40 cellular contexts compared by ENCODE assay signal in the genomic region with DNA sequence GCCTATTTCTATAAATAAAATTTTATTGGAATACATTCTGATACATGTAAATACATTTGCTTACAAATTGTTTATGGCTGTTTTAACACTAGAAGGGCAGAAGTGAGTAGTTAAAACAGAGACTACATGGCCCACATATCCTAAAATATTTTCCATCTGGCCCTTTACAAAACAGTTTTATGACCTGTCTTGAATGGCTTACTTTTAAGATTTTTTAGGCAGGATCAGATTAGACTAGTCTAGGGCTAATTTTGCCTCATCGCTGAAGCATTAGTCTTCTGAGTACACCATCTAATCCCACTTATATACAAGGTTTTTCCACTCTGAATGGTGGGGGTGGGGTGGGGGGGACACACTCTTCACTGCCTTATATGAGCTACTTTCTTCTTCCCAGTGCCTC.
"Had no signal": no experiment of that assay in that cellular context is flagged by ENCODE, and none has a peak within 500 bp of the region (broad histone marks: within the 10 kb centered on the region; RNA-seq: fewer than 3 reads in every experiment).

No MANE protein-coding gene starts in this region.

- DNase-seq: activated effector memory CD4-positive, alpha-beta T cell treated with anti-CD3 and anti-CD28 coated beads, Interleukin-2, amount 50 U/mL, for 16 hours; activated effector memory CD4-positive, alpha-beta T cell treated with Interleukin-2 at 50 U/mL for 16 hours; activated gamma-delta T cell; activated gamma-delta T cell treated with Interleukin-2 at 50 U/mL for 16 hours; activated naive CD4-positive, alpha-beta T cell; activated naive CD4-positive, alpha-beta T cell treated with anti-CD3 and anti-CD28 coated beads for 36 hours; activated naive CD4-positive, alpha-beta T cell treated with anti-CD3 and anti-CD28 coated beads, Interleukin-2, amount 10 ng/mL, durations not matched to agents 7 days and 5 days; activated naive CD4-positive, alpha-beta T cell treated with anti-CD3 and anti-CD28 coated beads, Interleukin-2, amount 50 U/mL, for 16 hours; activated naive CD4-positive, alpha-beta T cell treated with Interleukin-2 at 50 U/mL for 16 hours; activated naive CD8-positive, alpha-beta T cell treated with anti-CD3 and anti-CD28 coated beads for 36 hours; activated naive CD8-positive, alpha-beta T cell treated with anti-CD3 and anti-CD28 coated beads, Interleukin-2, amount 10 ng/mL, durations not matched to agents 7 days and 5 days; activated naive CD8-positive, alpha-beta T cell treated with anti-CD3 and anti-CD28 coated beads, Interleukin-2, amount 50 U/mL, for 24 hours; activated T-cell treated with anti-CD3 and anti-CD28 coated beads for 4 hours; activated T-cell treated with anti-CD3 and anti-CD28 coated beads, Interleukin-2, amount 50 U/mL, for 1 hour; activated T-cell treated with anti-CD3 and anti-CD28 coated beads, Interleukin-2, amount 50 U/mL, for 24 hours; activated T-cell treated with anti-CD3 and anti-CD28 coated beads, Interleukin-2, amount 50 U/mL, for 4 hours; activated T-cell treated with anti-CD3 and anti-CD28 coated beads, Interleukin-2, amount 50 U/mL, for 48 hours; activated T-cell treated with anti-CD3 and anti-CD28 coated beads, Interleukin-2, amount 50 U/mL, for 72 hours; adrenal gland; amniotic stem cell; amygdala; anterior cingulate cortex; aorta; body of pancreas; brain microvascular endothelial cell; caudate nucleus; central memory CD4-positive, alpha-beta T cell; cerebellar nuclear complex had no signal

- H3K36me3 Mint-ChIP-seq: activated naive CD4-positive, alpha-beta T cell treated with anti-CD3 and anti-CD28 coated beads, Interleukin-2, amount 10 ng/mL, durations not matched to agents 7 days and 5 days; activated naive CD4-positive, alpha-beta T cell treated with anti-CD3 and anti-CD28 coated beads, Interleukin-2, amount 50 U/mL, for 24 hours; activated naive CD8-positive, alpha-beta T cell; activated naive CD8-positive, alpha-beta T cell treated with anti-CD3 and anti-CD28 coated beads for 36 hours; activated naive CD8-positive, alpha-beta T cell treated with anti-CD3 and anti-CD28 coated beads, Interleukin-2, amount 10 ng/mL, durations not matched to agents 7 days and 5 days had no signal

- H3K27me3 ChIP-seq: adrenal gland, ascending aorta, body of pancreas, brain microvascular endothelial cell, breast epithelium, cardiac muscle cell had no signal

- H3K4me3 ChIP-seq: adrenal gland, ascending aorta, body of pancreas, breast epithelium, cardiac muscle cell had no signal

- H3K27me3 Mint-ChIP-seq: activated naive CD4-positive, alpha-beta T cell treated with anti-CD3 and anti-CD28 coated beads, Interleukin-2, amount 10 ng/mL, durations not matched to agents 7 days and 5 days; activated naive CD4-positive, alpha-beta T cell treated with anti-CD3 and anti-CD28 coated beads, Interleukin-2, amount 50 U/mL, for 24 hours; activated naive CD8-positive, alpha-beta T cell; activated naive CD8-positive, alpha-beta T cell treated with anti-CD3 and anti-CD28 coated beads for 36 hours; activated naive CD8-positive, alpha-beta T cell treated with anti-CD3 and anti-CD28 coated beads, Interleukin-2, amount 50 U/mL, for 24 hours; activated T-cell treated with anti-CD3 and anti-CD28 coated beads, Interleukin-2, amount 50 U/mL, for 24 hours; activated T-helper 17 cell treated with anti-CD3 and anti-CD28 coated beads, Interleukin-2, amount 50 U/mL, for 72 hours; brain; central memory CD8-positive, alpha-beta T cell had no signal

- ATAC-seq: activated naive CD8-positive, alpha-beta T cell treated with anti-CD3 and anti-CD28 coated beads, Interleukin-2, amount 50 U/mL, for 24 hours; activated T-cell treated with anti-CD3 and anti-CD28 coated beads, Interleukin-2, amount 50 U/mL, for 4 hours; activated T-cell treated with anti-CD3 and anti-CD28 coated beads, Interleukin-2, amount 50 U/mL, for 72 hours; activated T-helper 17 cell treated with anti-CD3 and anti-CD28 coated beads, Interleukin-2, amount 50 U/mL, for 72 hours; body of pancreas had no signal

- H3K36me3 ChIP-seq: adrenal gland, ascending aorta, brain microvascular endothelial cell, breast epithelium, cardiac muscle cell had no signal

- H3K4me3 Mint-ChIP-seq: activated naive CD4-positive, alpha-beta T cell treated with anti-CD3 and anti-CD28 coated beads for 36 hours; activated naive CD4-positive, alpha-beta T cell treated with anti-CD3 and anti-CD28 coated beads, Interleukin-2, amount 10 ng/mL, durations not matched to agents 7 days and 5 days; activated naive CD4-positive, alpha-beta T cell treated with anti-CD3 and anti-CD28 coated beads, Interleukin-2, amount 50 U/mL, for 24 hours; activated naive CD8-positive, alpha-beta T cell; activated naive CD8-positive, alpha-beta T cell treated with anti-CD3 and anti-CD28 coated beads for 36 hours; activated naive CD8-positive, alpha-beta T cell treated with anti-CD3 and anti-CD28 coated beads, Interleukin-2, amount 10 ng/mL, durations not matched to agents 7 days and 5 days; activated naive CD8-positive, alpha-beta T cell treated with anti-CD3 and anti-CD28 coated beads, Interleukin-2, amount 50 U/mL, for 24 hours; activated T-cell treated with anti-CD3 and anti-CD28 coated beads, Interleukin-2, amount 50 U/mL, for 24 hours; activated T-cell treated with anti-CD3 and anti-CD28 coated beads, Interleukin-2, amount 50 U/mL, for 4 hours; activated T-cell treated with anti-CD3 and anti-CD28 coated beads, Interleukin-2, amount 50 U/mL, for 72 hours; activated T-helper 1 cell treated with anti-CD3 and anti-CD28 coated beads, Interleukin-12 subunit alpha, Interleukin-12 subunit beta, Interleukin-2, Interleukin-4 antibody, amounts not matched to agents 30 ng/mL and 10 ng/mL and 1 ng/mL, durations not matched to agents 14 hours and 24 hours and 36 hours; activated T-helper 17 cell treated with anti-CD3 and anti-CD28 coated beads, Interleukin-2, amount 50 U/mL, for 72 hours; brain; central memory CD8-positive, alpha-beta T cell had no signal

- H3K4me1 ChIP-seq: ascending aorta, body of pancreas, breast epithelium had no signal

- FAIRE-seq: astrocyte, bronchial epithelial cell had no signal

- H3K27ac Mint-ChIP-seq: activated naive CD4-positive, alpha-beta T cell treated with anti-CD3 and anti-CD28 coated beads for 36 hours; activated naive CD4-positive, alpha-beta T cell treated with anti-CD3 and anti-CD28 coated beads, Interleukin-2, amount 10 ng/mL, durations not matched to agents 7 days and 5 days; activated naive CD4-positive, alpha-beta T cell treated with anti-CD3 and anti-CD28 coated beads, Interleukin-2, amount 50 U/mL, for 24 hours; activated naive CD8-positive, alpha-beta T cell; activated naive CD8-positive, alpha-beta T cell treated with anti-CD3 and anti-CD28 coated beads for 36 hours; activated naive CD8-positive, alpha-beta T cell treated with anti-CD3 and anti-CD28 coated beads, Interleukin-2, amount 10 ng/mL, durations not matched to agents 7 days and 5 days; activated naive CD8-positive, alpha-beta T cell treated with anti-CD3 and anti-CD28 coated beads, Interleukin-2, amount 50 U/mL, for 24 hours; activated T-cell treated with anti-CD3 and anti-CD28 coated beads, Interleukin-2, amount 50 U/mL, for 24 hours; activated T-cell treated with anti-CD3 and anti-CD28 coated beads, Interleukin-2, amount 50 U/mL, for 72 hours; activated T-helper 1 cell treated with anti-CD3 and anti-CD28 coated beads, Interleukin-12 subunit alpha, Interleukin-12 subunit beta, Interleukin-2, Interleukin-4 antibody, amounts not matched to agents 30 ng/mL and 10 ng/mL and 1 ng/mL, durations not matched to agents 14 hours and 24 hours and 36 hours; activated T-helper 17 cell treated with anti-CD3 and anti-CD28 coated beads, Interleukin-2, amount 50 U/mL, for 72 hours; activated T-helper 2 cell treated with anti-CD3 and anti-CD28 coated beads, Interferon-gamma antibody, Interleukin-2, Interleukin-4, amounts not matched to agents 10 μg/mL and 5 μg/mL and 100 μg/mL, durations not matched to agents 14 hours and 24 hours and 36 hours; brain had no signal

- H3K9me3 Mint-ChIP-seq: activated naive CD4-positive, alpha-beta T cell treated with anti-CD3 and anti-CD28 coated beads, Interleukin-2, amount 10 ng/mL, durations not matched to agents 7 days and 5 days; activated naive CD4-positive, alpha-beta T cell treated with anti-CD3 and anti-CD28 coated beads, Interleukin-2, amount 50 U/mL, for 24 hours; activated naive CD8-positive, alpha-beta T cell treated with anti-CD3 and anti-CD28 coated beads for 36 hours; activated naive CD8-positive, alpha-beta T cell treated with anti-CD3 and anti-CD28 coated beads, Interleukin-2, amount 10 ng/mL, durations not matched to agents 7 days and 5 days; activated naive CD8-positive, alpha-beta T cell treated with anti-CD3 and anti-CD28 coated beads, Interleukin-2, amount 50 U/mL, for 24 hours; activated T-cell treated with anti-CD3 and anti-CD28 coated beads, Interleukin-2, amount 50 U/mL, for 24 hours; activated T-cell treated with anti-CD3 and anti-CD28 coated beads, Interleukin-2, amount 50 U/mL, for 4 hours; activated T-cell treated with anti-CD3 and anti-CD28 coated beads, Interleukin-2, amount 50 U/mL, for 72 hours; activated T-helper 1 cell treated with anti-CD3 and anti-CD28 coated beads, Interleukin-12 subunit alpha, Interleukin-12 subunit beta, Interleukin-2, Interleukin-4 antibody, amounts not matched to agents 30 ng/mL and 10 ng/mL and 1 ng/mL, durations not matched to agents 14 hours and 24 hours and 36 hours; activated T-helper 17 cell treated with anti-CD3 and anti-CD28 coated beads, Interleukin-2, amount 50 U/mL, for 72 hours; activated T-helper 2 cell treated with anti-CD3 and anti-CD28 coated beads, Interferon-gamma antibody, Interleukin-2, Interleukin-4, amounts not matched to agents 10 μg/mL and 5 μg/mL and 100 μg/mL, durations not matched to agents 14 hours and 24 hours and 36 hours; central memory CD8-positive, alpha-beta T cell had no signal

- H3K4me1 Mint-ChIP-seq: activated naive CD4-positive, alpha-beta T cell treated with anti-CD3 and anti-CD28 coated beads, Interleukin-2, amount 10 ng/mL, durations not matched to agents 7 days and 5 days; activated T-helper 17 cell treated with anti-CD3 and anti-CD28 coated beads, Interleukin-2, amount 50 U/mL, for 72 hours; central memory CD8-positive, alpha-beta T cell had no signal

- H3K27ac ChIP-seq: adrenal gland, ascending aorta, body of pancreas, brain microvascular endothelial cell, breast epithelium, cardiac muscle cell had no signal

- H3K9me3 ChIP-seq: adrenal gland, ascending aorta, body of pancreas, breast epithelium had no signal
